15 cellular contexts compared by ENCODE assay signal in the genomic region with DNA sequence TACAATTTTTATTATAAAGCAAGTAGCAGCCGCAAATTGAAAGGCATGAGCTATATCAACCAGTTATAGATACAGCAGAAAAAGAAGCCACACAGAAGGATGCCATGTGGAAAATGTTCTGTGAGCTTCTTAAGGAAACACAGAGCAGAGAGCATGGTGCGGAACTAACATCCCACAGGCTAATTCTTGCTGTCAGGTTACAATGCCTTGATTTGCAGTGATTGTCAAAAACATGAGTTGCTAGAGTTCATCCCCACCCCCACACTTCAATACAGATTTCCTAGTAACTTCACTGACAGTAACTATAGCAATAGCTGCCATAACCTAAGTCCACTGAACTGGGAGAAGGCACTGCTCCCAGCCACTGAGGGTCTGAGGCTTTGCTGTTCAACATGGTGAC.
DNase-seq lines count a peak whose midpoint lies in the region.
"Had no signal": no experiment of that assay in that cellular context is flagged by ENCODE, and none has a peak within 500 bp of the region (broad histone marks: within the 10 kb centered on the region; RNA-seq: fewer than 3 reads in every experiment).

No MANE protein-coding gene starts in this region.

- H3K27ac Mint-ChIP-seq in activated naive CD8-positive, alpha-beta T cell treated with anti-CD3 and anti-CD28 coated beads for 36 hours, result no peak overlapping the region
- H3K27ac Mint-ChIP-seq: CD4-positive, CD25-positive, alpha-beta regulatory T cell; CD8-positive, alpha-beta memory T cell; HFFc6; IgD-negative memory B cell had no signal

- no peaks in the 10 kb centered on the region for H3K36me3 Mint-ChIP-seq in activated naive CD8-positive, alpha-beta T cell treated with anti-CD3 and anti-CD28 coated beads for 36 hours
- H3K36me3 Mint-ChIP-seq: CD4-positive, CD25-positive, alpha-beta regulatory T cell; CD8-positive, alpha-beta memory T cell; IgD-negative memory B cell had no signal

- intact Hi-C loops in head of caudate nucleus (cut with DNase I), result no loop called here

- H3K9me3 Mint-ChIP-seq in activated naive CD8-positive, alpha-beta T cell treated with anti-CD3 and anti-CD28 coated beads for 36 hours, result no peaks in the 10 kb centered on the region
- H3K9me3 Mint-ChIP-seq: HFFc6 had no signal

- H3K4me1 Mint-ChIP-seq in activated naive CD8-positive, alpha-beta T cell treated with anti-CD3 and anti-CD28 coated beads for 36 hours, result no peaks in the 10 kb centered on the region
- H3K4me1 Mint-ChIP-seq: CD8-positive, alpha-beta memory T cell; IgD-negative memory B cell had no signal

- peaks cover 4% of the 10 kb centered on the region for H3K27me3 Mint-ChIP-seq in activated naive CD8-positive, alpha-beta T cell treated with anti-CD3 and anti-CD28 coated beads for 36 hours
- H3K27me3 Mint-ChIP-seq: CD4-positive, CD25-positive, alpha-beta regulatory T cell; CD8-positive, alpha-beta memory T cell; IgD-negative memory B cell had no signal

- H3K27ac ChIP-seq in angular gyrus (ENCODE audit: low read depth, low read length), result peak overlapping the region; percentile 35
- H3K27ac ChIP-seq: GM23248 had no signal

- peak in 24 of 42 donors; percentile 4 to 66 (median 29) for DNase-seq in head of caudate nucleus
- peak; percentile 73 for DNase-seq in putamen (ENCODE audit: low spot score)
- DNase-seq in SHP77 treated with DMSO at 0.1 percent for 48 hours (lab: John Stamatoyannopoulos, UW), result no peak
- DNase-seq in activated naive CD8-positive, alpha-beta T cell treated with anti-CD3 and anti-CD28 coated beads for 36 hours, result no peak
- no peak for DNase-seq in D341Med (ENCODE audit: low spot score)
- DNase-seq: BE2C; C1 segment of cervical spinal cord; CD4-positive, CD25-positive, alpha-beta regulatory T cell; CD8-positive, alpha-beta memory T cell; COR-L47; GM23248; H7; HFFc6 had no signal

- H3K4me3 Mint-ChIP-seq in activated naive CD8-positive, alpha-beta T cell treated with anti-CD3 and anti-CD28 coated beads for 36 hours, result no peak overlapping the region
- H3K4me3 Mint-ChIP-seq: CD4-positive, CD25-positive, alpha-beta regulatory T cell; CD8-positive, alpha-beta memory T cell; HFFc6; IgD-negative memory B cell had no signal

Comparison
In these comparisons a context has a peak if more than half of its experiments do, and no peak if none do; other contexts are left out.
1. DNase-seq: peak in head of caudate nucleus (24 of 42) and putamen (single experiment); none in SHP77 treated with DMSO at 0.1 percent for 48 hours (single experiment), activated naive CD8-positive, alpha-beta T cell treated with anti-CD3 and anti-CD28 coated beads for 36 hours (single experiment) and D341Med (single experiment).